In genomic region chr16:29818082-29818481, GRCh38 we compare ENCODE assay signal across 1 cellular context.
TF ChIP-seq lines count a peak whose summit lies in the region.

No MANE protein-coding gene starts in this region.

TF ChIP-seq in GM23338, 12 proteins besides CTCF, POLR2A, EP300 and RAD21:
- TF ChIP-seq REST (IDR thresholded peaks at IDR 0.05; ENCODE audit: unreplicated experiment), result no peak
- TF ChIP-seq NANOG (IDR thresholded peaks at IDR 0.05; ENCODE audit: borderline replicate concordance), result no peak
- no peak for TF ChIP-seq STAT1 (IDR thresholded peaks at IDR 0.05; ENCODE audit: unreplicated experiment)
- no peak for TF ChIP-seq ZNF331 (CRISPR knock-in tag; IDR thresholded peaks at IDR 0.05; ENCODE audit: low read depth)
- no peak for TF ChIP-seq EZH2 (IDR thresholded peaks at IDR 0.05; ENCODE audit: low read depth, unreplicated experiment)
- TF ChIP-seq, protein P1, sequence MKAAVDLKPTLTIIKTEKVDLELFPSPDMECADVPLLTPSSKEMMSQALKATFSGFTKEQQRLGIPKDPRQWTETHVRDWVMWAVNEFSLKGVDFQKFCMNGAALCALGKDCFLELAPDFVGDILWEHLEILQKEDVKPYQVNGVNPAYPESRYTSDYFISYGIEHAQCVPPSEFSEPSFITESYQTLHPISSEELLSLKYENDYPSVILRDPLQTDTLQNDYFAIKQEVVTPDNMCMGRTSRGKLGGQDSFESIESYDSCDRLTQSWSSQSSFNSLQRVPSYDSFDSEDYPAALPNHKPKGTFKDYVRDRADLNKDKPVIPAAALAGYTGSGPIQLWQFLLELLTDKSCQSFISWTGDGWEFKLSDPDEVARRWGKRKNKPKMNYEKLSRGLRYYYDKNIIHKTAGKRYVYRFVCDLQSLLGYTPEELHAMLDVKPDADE (IDR thresholded peaks at IDR 0.05), result no peak
- no peak for TF ChIP-seq ZNF462 (CRISPR knock-in tag; IDR thresholded peaks at IDR 0.05)
- no peak for TF ChIP-seq EZH2phosphoT487 (IDR thresholded peaks at IDR 0.05; ENCODE audit: unreplicated experiment)
- no peak for TF ChIP-seq JUNB (IDR thresholded peaks at IDR 0.05; ENCODE audit: unreplicated experiment)
- TF ChIP-seq ZNF114 (CRISPR knock-in tag; IDR thresholded peaks at IDR 0.05), result no peak
- no peak for TF ChIP-seq CREB1 (CRISPR knock-in tag; IDR thresholded peaks at IDR 0.05; ENCODE audit: low read depth)
- no peak for TF ChIP-seq POLR2AphosphoS5 (IDR thresholded peaks at IDR 0.05; ENCODE audit: low read depth)
